9 cellular contexts compared by ENCODE assay signal in the genomic region with DNA sequence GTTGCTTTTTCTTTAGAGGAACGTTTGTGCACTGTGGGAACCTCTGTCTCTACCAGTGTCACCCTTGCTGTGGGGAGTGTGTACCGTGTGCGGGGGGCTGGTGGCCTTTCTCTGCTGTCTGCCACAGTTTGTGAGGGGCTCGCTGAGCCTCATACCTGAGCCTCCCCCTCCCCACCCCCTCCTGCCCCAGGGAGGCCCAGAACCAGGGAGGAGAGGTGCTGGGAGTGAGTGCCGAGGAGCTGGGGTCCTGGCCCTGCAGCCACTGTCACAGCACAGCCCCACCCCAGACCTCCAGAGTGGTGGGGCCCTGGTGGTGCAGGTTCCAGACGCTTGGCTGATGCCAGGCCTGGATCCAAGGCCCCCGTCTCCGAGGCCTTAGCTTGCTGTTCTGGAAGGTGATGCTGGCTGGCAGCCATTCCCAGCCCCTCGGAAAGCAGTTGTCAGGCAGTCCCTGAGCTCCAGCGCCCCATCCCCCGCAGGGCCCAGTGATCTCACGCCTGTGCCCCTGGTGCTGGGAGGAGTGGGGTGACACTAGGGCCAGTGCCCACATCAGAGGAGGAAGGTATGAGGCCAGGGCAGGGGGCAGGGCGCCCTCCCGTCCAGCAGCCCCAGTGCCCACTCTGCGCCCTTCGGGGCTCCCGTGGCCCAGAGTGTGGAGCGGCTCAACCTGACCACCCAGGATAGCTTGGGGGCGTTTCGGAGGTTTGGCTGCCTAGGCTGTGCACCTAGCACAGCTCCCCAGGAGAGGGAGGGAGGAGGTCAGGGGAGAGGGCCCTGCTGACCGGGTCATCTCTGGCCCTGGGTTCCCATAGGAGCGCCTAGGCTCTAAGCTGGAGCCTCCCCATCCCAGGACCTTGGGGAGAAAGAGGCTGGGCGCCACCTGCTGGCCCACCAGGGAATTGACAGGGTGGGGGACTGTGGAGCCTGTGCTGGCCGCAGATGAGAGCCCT. TPM values are rescaled to one million over a fixed set of nuclear protein-coding genes. Genes with fewer than 3 reads are reported as not detected.
DNase-seq lines count a peak whose midpoint lies in the region; ATAC-seq and TF ChIP-seq lines count a peak whose summit lies in the region.
"Had no signal": no experiment of that assay in that cellular context is flagged by ENCODE, and none has a peak within 500 bp of the region (broad histone marks: within the 10 kb centered on the region; RNA-seq: fewer than 3 reads in every experiment).

No MANE protein-coding gene starts in this region.

- no peaks in the 10 kb centered on the region for H3K27me3 Mint-ChIP-seq in activated naive CD8-positive, alpha-beta T cell treated with anti-CD3 and anti-CD28 coated beads, Interleukin-2, amount 50 U/mL, for 24 hours

- 72% methylated on average over 23 of the region's 24 CpGs for WGBS in right cardiac atrium

- H3K4me3 ChIP-seq in OCI-LY3 (ENCODE audit: low read length) (no peak overlapping the region), right cardiac atrium (ENCODE audit: low read length) (no peak overlapping the region)

- no peaks in the 10 kb centered on the region for H3K36me3 ChIP-seq in OCI-LY3 (replicated peaks; ENCODE audit: low read depth, low read length)

- H3K4me3 Mint-ChIP-seq in activated naive CD8-positive, alpha-beta T cell treated with anti-CD3 and anti-CD28 coated beads, Interleukin-2, amount 50 U/mL, for 24 hours = no peak overlapping the region

- H3K9me3 ChIP-seq in OCI-LY3 (ENCODE audit: insufficient read depth, low read length) = no peaks in the 10 kb centered on the region
- H3K9me3 ChIP-seq in right cardiac atrium (ENCODE audit: control insufficient read depth, low read length) = no peaks in the 10 kb centered on the region

- H3K79me2 ChIP-seq in OCI-LY3 (ENCODE audit: low read length) = no peaks in the 10 kb centered on the region

- H3K27me3 ChIP-seq in OCI-LY3 (ENCODE audit: low read depth, low read length) (no peaks in the 10 kb centered on the region), right cardiac atrium (ENCODE audit: control insufficient read depth, insufficient read depth) (no peaks in the 10 kb centered on the region)

- H3K4me2 ChIP-seq in OCI-LY3 (ENCODE audit: low read length) = no peak overlapping the region

- H3K9me3 Mint-ChIP-seq in activated naive CD8-positive, alpha-beta T cell treated with anti-CD3 and anti-CD28 coated beads, Interleukin-2, amount 50 U/mL, for 24 hours = no peaks in the 10 kb centered on the region

- TF ChIP-seq CTCF in OCI-LY3 (IDR thresholded peaks at IDR 0.05; ENCODE audit: low read depth, low read length) = peak; percentile 16; the same call in 1 of the 2 replicates

- peaks cover 16% of the 10 kb centered on the region for H3K4me1 ChIP-seq in OCI-LY3 (ENCODE audit: low read length)
- no peaks in the 10 kb centered on the region for H3K4me1 ChIP-seq in right cardiac atrium (ENCODE audit: control insufficient read depth, insufficient read depth, low read length)

- H3K36me3 Mint-ChIP-seq in activated naive CD8-positive, alpha-beta T cell treated with anti-CD3 and anti-CD28 coated beads, Interleukin-2, amount 50 U/mL, for 24 hours (ENCODE audit: low read depth) = no peaks in the 10 kb centered on the region

- peak; percentile 30 for ATAC-seq in activated naive CD8-positive, alpha-beta T cell treated with anti-CD3 and anti-CD28 coated beads, Interleukin-2, amount 50 U/mL, for 24 hours
- ATAC-seq in right cardiac atrium = peak; percentile 68 to 77
- ATAC-seq in HG03378 (IDR thresholded peaks at IDR 0.05; ENCODE audit: unreplicated experiment) = no peak

- no peak overlapping the region for H3K27ac Mint-ChIP-seq in activated naive CD8-positive, alpha-beta T cell treated with anti-CD3 and anti-CD28 coated beads, Interleukin-2, amount 50 U/mL, for 24 hours

- H3K27ac ChIP-seq in OCI-LY3 (ENCODE audit: low read length) = no peak overlapping the region
- H3K27ac ChIP-seq in right cardiac atrium (ENCODE audit: low read length) = no peak overlapping the region

- no peaks in the 10 kb centered on the region for H4K20me1 ChIP-seq in OCI-LY3 (ENCODE audit: insufficient read depth, low read length)

- H2AFZ ChIP-seq in OCI-LY3 (ENCODE audit: low read depth, low read length) = no peak overlapping the region

- no peak overlapping the region for H3K9ac ChIP-seq in OCI-LY3 (ENCODE audit: low read length)

- intact Hi-C loops in right cardiac atrium (cut with DNase I) = loop anchor here (5.0 to 10.0 kb wide), 4 partner anchors 191 to 418 kb away; a partner anchor contains a TSS

- DNase-seq in NCI-H1417 (lab: John Stamatoyannopoulos, UW) = peak; percentile 13 to 59 (median 15)
- DNase-seq in NCI-H1417 treated with DMSO at 0.1 percent for 48 hours (lab: John Stamatoyannopoulos, UW) = no peak
- DNase-seq in activated naive CD8-positive, alpha-beta T cell treated with anti-CD3 and anti-CD28 coated beads, Interleukin-2, amount 50 U/mL, for 24 hours = peak; percentile 61
- peak; percentile 63 to 88 (median 84) for DNase-seq in right cardiac atrium
- DNase-seq in stimulated activated CD4-positive, alpha-beta T cell treated with anti-CD3 and anti-CD28 coated beads, Interleukin-15, amount 100 ng/mL, for 24 hours = peak; percentile 56
- no peak for DNase-seq in KG1 (lab: John Stamatoyannopoulos, UW)

- peaks cover 33% of the 10 kb centered on the region for H3K4me1 Mint-ChIP-seq in activated naive CD8-positive, alpha-beta T cell treated with anti-CD3 and anti-CD28 coated beads, Interleukin-2, amount 50 U/mL, for 24 hours

RNA-seq across cellular contexts. Expression of a gene that starts 53.0 kb away (rescaled TPM):
- total RNA-seq in right cardiac atrium = not detected
- not detected for polyA plus RNA-seq in right cardiac atrium
- total RNA-seq: skeletal muscle tissue had no signal

Comparison
In these comparisons a context has a peak if more than half of its experiments do, and no peak if none do; other contexts are left out.
1. DNase-seq: peak in NCI-H1417 (3 of 3), activated naive CD8-positive, alpha-beta T cell treated with anti-CD3 and anti-CD28 coated beads, Interleukin-2, amount 50 U/mL, for 24 hours (single experiment), right cardiac atrium (3 of 3) and stimulated activated CD4-positive, alpha-beta T cell treated with anti-CD3 and anti-CD28 coated beads, Interleukin-15, amount 100 ng/mL, for 24 hours (single experiment); none in NCI-H1417 treated with DMSO at 0.1 percent for 48 hours (single experiment) and KG1 (single experiment).